Comparison of ENCODE assay signal across 8 cellular contexts in the genomic region with DNA sequence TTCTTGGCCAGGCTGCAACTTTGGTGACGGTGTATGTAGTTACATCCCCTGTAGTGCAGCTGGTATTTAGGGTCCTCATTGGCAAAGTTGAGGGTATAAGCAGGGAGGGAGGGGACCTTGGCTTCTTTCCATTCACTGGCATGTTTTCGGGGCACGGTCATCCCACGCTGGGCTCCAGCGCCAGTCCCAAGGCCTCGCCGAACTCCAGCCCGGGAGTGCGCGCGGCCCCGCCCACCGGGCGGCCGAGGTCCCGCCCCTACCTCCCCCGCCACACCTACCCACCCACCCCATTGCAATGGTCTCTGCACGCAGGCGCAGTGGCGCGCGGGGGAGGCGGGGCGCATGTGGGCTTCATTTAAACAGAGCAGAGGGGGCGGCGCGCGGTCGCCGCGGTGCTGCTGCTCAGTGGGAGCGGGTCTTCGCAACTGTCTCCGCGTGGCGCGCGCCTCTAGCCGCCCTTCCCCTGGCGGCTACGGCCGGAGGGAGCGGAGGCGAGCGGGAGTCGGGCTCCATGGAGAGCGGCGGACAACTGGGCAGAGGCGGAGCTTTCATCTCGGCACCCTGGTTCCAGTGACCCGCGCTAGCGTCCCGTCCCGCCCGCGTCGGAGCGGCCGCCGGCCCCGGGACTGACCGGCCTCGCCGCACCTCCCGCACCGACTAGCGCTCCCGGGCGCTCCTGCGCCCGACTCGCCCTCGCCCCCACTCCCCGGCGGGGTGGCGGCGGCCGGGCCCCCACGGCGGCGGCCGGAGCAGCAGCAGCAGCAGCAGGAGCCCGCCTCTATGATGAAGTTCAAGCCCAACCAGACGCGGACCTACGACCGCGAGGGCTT. TPM values are rescaled to one million over a fixed set of nuclear protein-coding genes. Genes with fewer than 3 reads are reported as not detected.
DNase-seq lines count a peak whose midpoint lies in the region; ATAC-seq and TF ChIP-seq lines count a peak whose summit lies in the region.
"Not testable (repeated sequence)": the region's sequence is repeated elsewhere in the genome, so short reads cannot be mapped to it uniquely, and the experiment has no call there.

Gene NUDT4, plus strand, starts transcription at position 383 of the 830 bp plus-strand sequence. Its CDS starts 398 bp downstream, at position 781.

- peak; percentile 92 for DNase-seq in ELR (ENCODE audit: low read depth)
- DNase-seq in HAP-1 (ENCODE audit: low spot score in 2 of 2): peak; percentile 90 to 99
- peak; percentile 95 for DNase-seq in MM.1S
- DNase-seq in SHP77 treated with DMSO at 0.1 percent for 48 hours (lab: John Stamatoyannopoulos, UW): peak; percentile 69
- peak; percentile 94 for DNase-seq in activated effector memory CD4-positive, alpha-beta T cell treated with Interleukin-2 at 50 U/mL for 16 hours
- DNase-seq in fibroblast of the aortic adventitia (ENCODE audit: low read depth): peak; percentile 92
- DNase-seq in stimulated activated naive CD8-positive, alpha-beta T cell treated with anti-CD3 and anti-CD28 coated beads, Interleukin-15, amount 100 ng/mL, for 72 hours: peak; percentile 96

- in situ Hi-C loops in HAP-1 (cut with MboI; ENCODE audit: low sequenced_read_pairs): not testable (repeated sequence)

- H3K9me2 ChIP-seq in MM.1S (replicated peaks; ENCODE audit: insufficient read depth, low read length); neural cell (ENCODE audit: insufficient read depth, low read length): not testable (repeated sequence)

- H3K4me1 ChIP-seq in HAP-1: peaks cover 39% of the 10 kb centered on the region
- not testable (repeated sequence) for H3K4me1 ChIP-seq in MM.1S (ENCODE audit: low read length)

- H3K4me1 Mint-ChIP-seq in stimulated activated naive CD8-positive, alpha-beta T cell treated with anti-CD3 and anti-CD28 coated beads, Interleukin-15, amount 100 ng/mL, for 72 hours: peaks cover 43% of the 10 kb centered on the region

- H3K9me3 Mint-ChIP-seq in stimulated activated naive CD8-positive, alpha-beta T cell treated with anti-CD3 and anti-CD28 coated beads, Interleukin-15, amount 100 ng/mL, for 72 hours: not testable (repeated sequence)

- peak within 1 kb of the TSS; percentile 61; the same call in 1 of the 2 replicates for H3K27ac ChIP-seq in MM.1S (ENCODE audit: low read length)
- peak within 1 kb of the TSS; percentile 79 for H3K27ac ChIP-seq in neural cell (ENCODE audit: low read length)

- not testable (repeated sequence) for H3F3A ChIP-seq in MM.1S (ENCODE audit: insufficient read depth, low read length); neural cell (ENCODE audit: insufficient read depth, low read length, poor library complexity, severe bottlenecking)

- H3K4me3 ChIP-seq in HAP-1 (peak within 1 kb of the TSS; percentile 79), MM.1S (ENCODE audit: low read length) (peak within 1 kb of the TSS; percentile 77), fibroblast of the aortic adventitia (ENCODE audit: low read depth, low read length) (peak within 1 kb of the TSS; percentile 98), neural cell (ENCODE audit: low read length) (peak within 1 kb of the TSS; percentile 90)

- H3K36me3 ChIP-seq in HAP-1 (replicated peaks); MM.1S (replicated peaks; ENCODE audit: insufficient read depth, low read length); neural cell (ENCODE audit: insufficient read depth, low read length): not testable (repeated sequence)

- H2AFZ ChIP-seq in MM.1S (ENCODE audit: low read length) (peak within 1 kb of the TSS; percentile 70), neural cell (ENCODE audit: low read depth, low read length) (peak within 1 kb of the TSS; percentile 91)

- not testable (repeated sequence) for H3K27me3 Mint-ChIP-seq in stimulated activated naive CD8-positive, alpha-beta T cell treated with anti-CD3 and anti-CD28 coated beads, Interleukin-15, amount 100 ng/mL, for 72 hours

- not testable (repeated sequence) for H3K27me3 ChIP-seq in HAP-1 (ENCODE audit: low read depth); MM.1S (replicated peaks; ENCODE audit: insufficient read depth, low read length); neural cell (ENCODE audit: insufficient read depth, low read depth, low read length)

- not testable (repeated sequence) for H4K20me1 ChIP-seq in MM.1S (ENCODE audit: insufficient read depth, low read length); neural cell (ENCODE audit: insufficient read depth)

- H3K9me3 ChIP-seq in HAP-1; MM.1S (replicated peaks; ENCODE audit: insufficient read depth, low read length); neural cell (ENCODE audit: low read length): not testable (repeated sequence)

- TF ChIP-seq EP300 in neural cell (conservative IDR thresholded peaks at IDR 0.05; ENCODE audit: poor library complexity, severe bottlenecking): not testable (repeated sequence)

- peak within 1 kb of the TSS; percentile 89 for H3K4me2 ChIP-seq in MM.1S (ENCODE audit: low read depth, low read length)
- H3K4me2 ChIP-seq in neural cell (ENCODE audit: low read length): peak within 1 kb of the TSS; percentile 83

- peak within 1 kb of the TSS; percentile 98 to 99 for H3K27ac Mint-ChIP-seq in stimulated activated naive CD8-positive, alpha-beta T cell treated with anti-CD3 and anti-CD28 coated beads, Interleukin-15, amount 100 ng/mL, for 72 hours

- peak; percentile 90 for ATAC-seq in stimulated activated naive CD8-positive, alpha-beta T cell treated with anti-CD3 and anti-CD28 coated beads, Interleukin-15, amount 100 ng/mL, for 72 hours

- H3K79me2 ChIP-seq in MM.1S (ENCODE audit: low read length) (peaks cover 46% of the 10 kb centered on the region), neural cell (replicated peaks; ENCODE audit: insufficient read depth, low read length) (peaks cover 43% of the 10 kb centered on the region)

- TF ChIP-seq RAD21 in neural cell (conservative IDR thresholded peaks at IDR 0.05): not testable (repeated sequence)

- TF ChIP-seq CTCF in MM.1S (IDR thresholded peaks at IDR 0.05; ENCODE audit: low read length); neural cell (IDR thresholded peaks at IDR 0.05; ENCODE audit: poor library complexity, severe bottlenecking): not testable (repeated sequence)
- peak; percentile 22 for TF ChIP-seq CTCF in fibroblast of the aortic adventitia (IDR thresholded peaks at IDR 0.05; ENCODE audit: insufficient read depth, low read length)

- H3K9ac ChIP-seq in MM.1S (ENCODE audit: low read length) (peak within 1 kb of the TSS; percentile 86), neural cell (ENCODE audit: low read length) (peak within 1 kb of the TSS; percentile 86)

- peak within 1 kb of the TSS; percentile 97 to 98 for H3K4me3 Mint-ChIP-seq in stimulated activated naive CD8-positive, alpha-beta T cell treated with anti-CD3 and anti-CD28 coated beads, Interleukin-15, amount 100 ng/mL, for 72 hours

TF ChIP-seq in neural cell, 6 proteins besides CTCF, POLR2A, EP300 and RAD21:
- TF ChIP-seq, protein P1, sequence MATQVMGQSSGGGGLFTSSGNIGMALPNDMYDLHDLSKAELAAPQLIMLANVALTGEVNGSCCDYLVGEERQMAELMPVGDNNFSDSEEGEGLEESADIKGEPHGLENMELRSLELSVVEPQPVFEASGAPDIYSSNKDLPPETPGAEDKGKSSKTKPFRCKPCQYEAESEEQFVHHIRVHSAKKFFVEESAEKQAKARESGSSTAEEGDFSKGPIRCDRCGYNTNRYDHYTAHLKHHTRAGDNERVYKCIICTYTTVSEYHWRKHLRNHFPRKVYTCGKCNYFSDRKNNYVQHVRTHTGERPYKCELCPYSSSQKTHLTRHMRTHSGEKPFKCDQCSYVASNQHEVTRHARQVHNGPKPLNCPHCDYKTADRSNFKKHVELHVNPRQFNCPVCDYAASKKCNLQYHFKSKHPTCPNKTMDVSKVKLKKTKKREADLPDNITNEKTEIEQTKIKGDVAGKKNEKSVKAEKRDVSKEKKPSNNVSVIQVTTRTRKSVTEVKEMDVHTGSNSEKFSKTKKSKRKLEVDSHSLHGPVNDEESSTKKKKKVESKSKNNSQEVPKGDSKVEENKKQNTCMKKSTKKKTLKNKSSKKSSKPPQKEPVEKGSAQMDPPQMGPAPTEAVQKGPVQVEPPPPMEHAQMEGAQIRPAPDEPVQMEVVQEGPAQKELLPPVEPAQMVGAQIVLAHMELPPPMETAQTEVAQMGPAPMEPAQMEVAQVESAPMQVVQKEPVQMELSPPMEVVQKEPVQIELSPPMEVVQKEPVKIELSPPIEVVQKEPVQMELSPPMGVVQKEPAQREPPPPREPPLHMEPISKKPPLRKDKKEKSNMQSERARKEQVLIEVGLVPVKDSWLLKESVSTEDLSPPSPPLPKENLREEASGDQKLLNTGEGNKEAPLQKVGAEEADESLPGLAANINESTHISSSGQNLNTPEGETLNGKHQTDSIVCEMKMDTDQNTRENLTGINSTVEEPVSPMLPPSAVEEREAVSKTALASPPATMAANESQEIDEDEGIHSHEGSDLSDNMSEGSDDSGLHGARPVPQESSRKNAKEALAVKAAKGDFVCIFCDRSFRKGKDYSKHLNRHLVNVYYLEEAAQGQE (IDR thresholded peaks at IDR 0.05; ENCODE audit: borderline replicate concordance): peak; percentile 47
- TF ChIP-seq TAF1 (IDR thresholded peaks at IDR 0.05; ENCODE audit: low read depth) (peak; percentile 45), POLR2AphosphoS5 (IDR thresholded peaks at IDR 0.05) (peak; percentile 85)

RNA-seq across cellular contexts. Expression of gene NUDT4, which starts in this region (rescaled TPM):
- total RNA-seq in fibroblast of the aortic adventitia (ENCODE audit: low replicate concordance): 104 and 185 TPM in 2 replicates
- 27.7 and 39.9 TPM in 2 replicates for polyA plus RNA-seq in neural cell
- 37.3 and 39.5 TPM in 2 replicates for polyA minus RNA-seq in neural cell

Comparison
In these comparisons a context has a peak if more than half of its experiments do, and no peak if none do; other contexts are left out.
1. Peak in every context shown above with its lines: DNase-seq, ATAC-seq, H3K4me3 ChIP-seq and H3K27ac ChIP-seq.